8 cellular contexts compared by ENCODE assay signal in the genomic region with DNA sequence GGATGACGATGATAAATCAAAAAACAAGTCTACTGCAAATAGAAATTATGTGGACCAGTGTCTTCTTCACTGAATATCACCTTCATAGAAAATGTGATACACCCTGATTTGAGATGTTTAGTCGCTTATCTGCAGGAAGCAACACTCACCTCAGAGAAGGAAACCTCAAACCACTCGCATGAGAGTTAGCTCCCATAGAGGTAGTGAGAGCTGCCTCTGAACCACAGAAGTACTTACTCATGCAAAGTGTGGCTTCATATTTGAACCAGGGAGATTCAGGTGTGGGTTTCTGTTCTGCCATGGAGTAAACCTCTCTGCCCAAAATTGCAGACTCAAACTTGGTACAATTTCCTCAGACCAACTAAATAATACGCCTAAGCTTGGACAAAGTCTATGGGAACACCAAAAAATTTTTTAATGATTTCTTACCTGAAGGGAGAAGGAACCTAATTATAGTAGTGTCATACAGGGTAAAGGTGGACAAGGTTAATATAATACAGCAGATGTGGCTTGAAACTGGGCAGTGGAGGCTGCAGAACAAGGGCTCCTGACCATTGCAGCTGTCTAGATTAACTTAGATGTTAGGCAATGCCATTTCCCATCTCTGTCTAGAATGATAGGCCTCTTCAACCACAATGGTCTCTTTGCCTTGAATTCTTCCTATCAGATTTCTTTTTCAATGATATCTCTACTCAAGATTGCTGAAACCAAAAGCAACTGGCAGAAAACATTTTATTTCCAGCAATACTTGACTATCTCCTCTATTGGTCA. TPM values are rescaled to one million over a fixed set of nuclear protein-coding genes. Genes with fewer than 3 reads are reported as not detected.
A peak's percentile ranks its signal among the peaks of the same experiment; 100 is the strongest.
DNase-seq lines count a peak whose midpoint lies in the region; ATAC-seq, FAIRE-seq and TF ChIP-seq lines count a peak whose summit lies in the region.

No MANE protein-coding gene starts in this region.

- intact Hi-C loops in uterus (cut with DNase I; ENCODE audit: low total_unique reads), result no loop called here

- DNase-seq in activated CD4-positive, CD25-positive, alpha-beta regulatory T cell (lab: John Stamatoyannopoulos, UW), result peak in 3 of 4 experiments; percentile 22 to 30 (median 23)
- no peak for DNase-seq in activated CD4-positive, CD25-positive, alpha-beta regulatory T cell treated with anti-CD3 and anti-CD28 coated beads, Interleukin-2, amount 50 U/mL, for 72 hours
- peak; percentile 69 for DNase-seq in activated CD4-positive, CD25-positive, alpha-beta regulatory T cell treated with anti-CD3 and anti-CD28 coated beads, Interleukin-2, amount 50 U/mL, for 16 hours (ENCODE audit: low read depth, low spot score)
- no peak for DNase-seq in keratinocyte (ENCODE audit: low read depth, low spot score)
- DNase-seq in NCI-H1694 (lab: John Stamatoyannopoulos, UW), result no peak
- DNase-seq in uterus, result no peak
- no peak for DNase-seq in DMS53 treated with DMSO at 0.1 percent for 48 hours (lab: John Stamatoyannopoulos, UW; ENCODE audit: unreplicated experiment)

- no peaks in the 10 kb centered on the region for H3K4me1 ChIP-seq in keratinocyte (ENCODE audit: control insufficient read depth, extremely low read depth, insufficient read depth, low read length)
- no peaks in the 10 kb centered on the region for H3K4me1 ChIP-seq in uterus

- no peaks in the 10 kb centered on the region for H3K36me3 ChIP-seq in keratinocyte (ENCODE audit: control insufficient read depth in 2 of 2, extremely low read depth in 1 of 2, insufficient read depth in 2 of 2, low read length in 2 of 2)
- H3K36me3 ChIP-seq in uterus, result no peaks in the 10 kb centered on the region

- dilution Hi-C loops in keratinocyte (cut with MboI; ENCODE audit: extremely low pct_ligation_motif_present, low sequenced_read_pairs), result no loop called here

- no peaks in the 10 kb centered on the region for H3K9me3 ChIP-seq in keratinocyte (ENCODE audit: control insufficient read depth, low read depth, low read length)
- H3K9me3 ChIP-seq in uterus, result no peaks in the 10 kb centered on the region

- peak; percentile 39 for FAIRE-seq in keratinocyte (lab: Jason Lieb, UNC)

- no peaks in the 10 kb centered on the region for H3K27me3 ChIP-seq in keratinocyte (ENCODE audit: control insufficient read depth, extremely low read depth, insufficient read depth, low read length)
- no peaks in the 10 kb centered on the region for H3K27me3 ChIP-seq in uterus

- no peak for TF ChIP-seq POLR2A in uterus (IDR thresholded peaks at IDR 0.05)

- H3K27ac ChIP-seq in keratinocyte (ENCODE audit: control insufficient read depth, insufficient read depth, low read length), result no peak overlapping the region
- H3K27ac ChIP-seq in uterus, result no peak overlapping the region

- TF ChIP-seq CTCF in keratinocyte (optimal IDR thresholded peaks at IDR 0.05 in 1 of 3, IDR thresholded peaks at IDR 0.05 in 1 of 3, conservative IDR thresholded peaks at IDR 0.05 in 1 of 3; ENCODE audit: extremely low read depth in 1 of 3, insufficient read depth in 2 of 3, low read length in 3 of 3), result no peak
- no peak for TF ChIP-seq CTCF in uterus (IDR thresholded peaks at IDR 0.05)

- H3K9me1 ChIP-seq in keratinocyte (ENCODE audit: control insufficient read depth, extremely low read depth, insufficient read depth, low read length), result no peaks in the 10 kb centered on the region

- H3K4me3 ChIP-seq in keratinocyte (ENCODE audit: control insufficient read depth in 2 of 3, extremely low read depth in 1 of 3, insufficient read depth in 2 of 3, low read depth in 1 of 3, low read length in 3 of 3), result no peak overlapping the region
- no peak overlapping the region for H3K4me3 ChIP-seq in uterus

- no peak overlapping the region for H3K4me2 ChIP-seq in keratinocyte (ENCODE audit: control insufficient read depth, extremely low read depth, insufficient read depth, low read depth, low read length)

- no peaks in the 10 kb centered on the region for H3K79me2 ChIP-seq in keratinocyte (ENCODE audit: control insufficient read depth, insufficient read depth, low read length)

- ATAC-seq in HG03378 (IDR thresholded peaks at IDR 0.05; ENCODE audit: unreplicated experiment), result peak; percentile 97

- no peaks in the 10 kb centered on the region for H4K20me1 ChIP-seq in keratinocyte (ENCODE audit: control insufficient read depth, extremely low read depth, insufficient read depth, low read length)

- H2AFZ ChIP-seq in keratinocyte (ENCODE audit: control insufficient read depth, low read length), result no peak overlapping the region

- no peak overlapping the region for H3K9ac ChIP-seq in keratinocyte (ENCODE audit: control insufficient read depth, extremely low read depth, insufficient read depth, low read length)

RNA-seq across cellular contexts. Expression of gene RCBTB2, which starts 29.6 kb away (rescaled TPM):
- polyA plus RNA-seq in keratinocyte, result 3.4 to 5.5 TPM (median 4.6 TPM) in 3 replicates
- polyA plus RNA-seq in keratinocyte (2011; ENCODE audit: low read depth), result 4.5 TPM
- 2.7 and 4.6 TPM in 2 replicates for polyA plus RNA-seq in keratinocyte (2011; cell fraction: cytosol; rRNA removed)
- 5.3 and 5.9 TPM in 2 replicates for polyA plus RNA-seq in keratinocyte (2011; cell fraction: nucleus; rRNA removed)
- polyA plus RNA-seq in keratinocyte (2012; ENCODE audit: low replicate concordance), result 2.1 and 3.1 TPM in 2 replicates
- polyA minus RNA-seq in keratinocyte, result 1.9 to 5.0 TPM (median 4.5 TPM) in 3 replicates
- 1.5 TPM for polyA minus RNA-seq in keratinocyte (2011; cell fraction: cytosol; rRNA and poly(A)+ RNA removed)
- 2.2 and 5.7 TPM in 2 replicates for polyA minus RNA-seq in keratinocyte (2011; cell fraction: nucleus; rRNA and poly(A)+ RNA removed)
- 10 to 100 TPM in 2 of 4 donors, 1 to 10 TPM in 2; 2.6 to 72.0 (median 9.5) TPM for total RNA-seq in uterus

Comparison
In these comparisons a context has a peak if more than half of its experiments do, and no peak if none do; other contexts are left out.
1. DNase-seq: peak in activated CD4-positive, CD25-positive, alpha-beta regulatory T cell (3 of 4) and activated CD4-positive, CD25-positive, alpha-beta regulatory T cell treated with anti-CD3 and anti-CD28 coated beads, Interleukin-2, amount 50 U/mL, for 16 hours (single experiment); none in activated CD4-positive, CD25-positive, alpha-beta regulatory T cell treated with anti-CD3 and anti-CD28 coated beads, Interleukin-2, amount 50 U/mL, for 72 hours (single experiment), keratinocyte (single experiment), NCI-H1694 (single experiment), uterus (0 of 2) and DMS53 treated with DMSO at 0.1 percent for 48 hours (single experiment).